ENCODE assay signal across 8 cellular contexts in the genomic region with DNA sequence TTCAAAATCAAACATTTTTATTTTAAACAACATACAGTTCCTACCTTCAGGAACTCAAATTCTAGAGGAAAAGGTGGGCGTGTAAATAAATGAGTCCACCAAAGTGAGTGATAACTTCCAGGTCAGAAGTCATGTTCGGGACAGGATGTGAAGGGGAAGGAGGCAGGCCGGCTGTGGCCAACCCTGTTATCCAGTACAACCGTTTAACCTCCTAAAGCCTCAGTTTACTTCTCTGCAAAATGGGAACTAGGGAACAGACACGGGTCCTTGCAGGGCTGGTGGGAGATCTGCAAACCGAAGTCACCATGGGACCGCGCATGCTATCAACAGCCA. TPM values are rescaled to one million over a fixed set of nuclear protein-coding genes. Genes with fewer than 3 reads are reported as not detected.
DNase-seq lines count a peak whose midpoint lies in the region; ATAC-seq and TF ChIP-seq lines count a peak whose summit lies in the region.

No MANE protein-coding gene starts in this region.

- peaks cover 8% of the 10 kb centered on the region; the same call in 1 of the 2 replicates for H4K20me1 ChIP-seq in PC-3 (ENCODE audit: low read length)

- no peaks in the 10 kb centered on the region for H3K9me3 ChIP-seq in PC-3 (ENCODE audit: low read length)

- no peaks in the 10 kb centered on the region for H3K9me3 Mint-ChIP-seq in stimulated activated naive CD8-positive, alpha-beta T cell treated with anti-CD3 and anti-CD28 coated beads, Interleukin-15, amount 100 ng/mL, for 72 hours

- TSS peak; percentile 57 for BruUV-seq in PC-3 (replicated peaks; lab: Mats Ljungman, UMichigan)

- TF ChIP-seq CTCF in PC-3 (conservative IDR thresholded peaks at IDR 0.05; ENCODE audit: low read depth, low read length) (no peak), brain microvascular endothelial cell (IDR thresholded peaks at IDR 0.05; ENCODE audit: low read depth, low read length, missing control alignments) (no peak)

- POLR2A ChIA-PET in PC-3 (lab: Charles Lee; ENCODE audit: unreplicated experiment) = interaction anchor here (0.6 kb wide), 1 partner anchor 9 kb away, joined by 5 read pairs; no protein-coding TSS in a partner anchor

- H2AFZ ChIP-seq in PC-3 (ENCODE audit: low read length) = peak overlapping the region; percentile 80

- H3F3A ChIP-seq in PC-3 (ENCODE audit: low read length, unreplicated experiment) = no peaks in the 10 kb centered on the region

- peak overlapping the region; percentile 96 to 97 for H3K27ac Mint-ChIP-seq in stimulated activated naive CD8-positive, alpha-beta T cell treated with anti-CD3 and anti-CD28 coated beads, Interleukin-15, amount 100 ng/mL, for 72 hours

- ATAC-seq in GM19025 (IDR thresholded peaks at IDR 0.05; ENCODE audit: low read depth, unreplicated experiment) (peak; percentile 0), HG03135 (IDR thresholded peaks at IDR 0.05; ENCODE audit: unreplicated experiment) (peak; percentile 30), PC-3 (peak; percentile 29)
- peak; percentile 59 for ATAC-seq in stimulated activated naive CD8-positive, alpha-beta T cell treated with anti-CD3 and anti-CD28 coated beads, Interleukin-15, amount 100 ng/mL, for 72 hours

- DNase-seq in CD1c-positive myeloid dendritic cell (ENCODE audit: extremely low spot score) = peak; percentile 70
- DNase-seq in PC-3 = peak; percentile 46
- peak; percentile 32 for DNase-seq in brain microvascular endothelial cell
- DNase-seq in stimulated activated naive CD8-positive, alpha-beta T cell treated with anti-CD3 and anti-CD28 coated beads, Interleukin-15, amount 100 ng/mL, for 72 hours = peak; percentile 50 to 57
- no peak for DNase-seq in DMS153 treated with DMSO at 0.1 percent for 48 hours (lab: John Stamatoyannopoulos, UW; ENCODE audit: unreplicated experiment)

- H3K79me2 ChIP-seq in PC-3 (ENCODE audit: low read length) = peaks cover 54% of the 10 kb centered on the region

- peak overlapping the region; percentile 96 to 100 for H3K4me3 Mint-ChIP-seq in stimulated activated naive CD8-positive, alpha-beta T cell treated with anti-CD3 and anti-CD28 coated beads, Interleukin-15, amount 100 ng/mL, for 72 hours

- H3K27me3 ChIP-seq in PC-3 (ENCODE audit: low read length) = no peaks in the 10 kb centered on the region
- no peaks in the 10 kb centered on the region for H3K27me3 ChIP-seq in brain microvascular endothelial cell (replicated peaks)
- H3K27me3 ChIP-seq in layer of hippocampus (ENCODE audit: control insufficient read depth, insufficient read depth, low read length) = no peaks in the 10 kb centered on the region

- H3K9ac ChIP-seq in PC-3 (ENCODE audit: low read length) = peak overlapping the region; percentile 89

- H3K27ac ChIP-seq in PC-3 (ENCODE audit: low read length) (peak overlapping the region; percentile 56), brain microvascular endothelial cell (peak overlapping the region; percentile 76), layer of hippocampus (ENCODE audit: low read depth, low read length) (peak overlapping the region; percentile 95)

- in situ Hi-C loops in brain microvascular endothelial cell (cut with HindIII; ENCODE audit: low pct_ligation_motif_present, low sequenced_read_pairs) = no loop called here

- H3K4me3 ChIP-seq in PC-3 (ENCODE audit: low read length) (peak overlapping the region; percentile 82), brain microvascular endothelial cell (ENCODE audit: low read depth, low read length) (peak overlapping the region; percentile 99)

- peak overlapping the region; percentile 97 for H3K4me2 ChIP-seq in PC-3 (ENCODE audit: low read length)

- peaks cover 26% of the 10 kb centered on the region for H3K4me1 ChIP-seq in PC-3 (ENCODE audit: insufficient read depth, low read length)

- CTCF ChIA-PET in PC-3 (lab: Charles Lee) = no interaction called here

- H3K9me2 ChIP-seq in PC-3 (replicated peaks; ENCODE audit: low read length) = no peaks in the 10 kb centered on the region

- H3K36me3 ChIP-seq in PC-3 (ENCODE audit: low read depth, low read length) = peaks cover 5% of the 10 kb centered on the region
- H3K36me3 ChIP-seq in brain microvascular endothelial cell (replicated peaks) = peaks cover 2% of the 10 kb centered on the region

- H3K4me1 Mint-ChIP-seq in stimulated activated naive CD8-positive, alpha-beta T cell treated with anti-CD3 and anti-CD28 coated beads, Interleukin-15, amount 100 ng/mL, for 72 hours = peaks cover 38% of the 10 kb centered on the region

- intact Hi-C loops in PC-3 (cut with micrococcal nuclease) = loop anchor here (1.0 to 5.0 kb wide), 3 partner anchors 181 to 275 kb away; partner anchors contain the start of genes RNASEH1 and RPS7

- H3K27me3 Mint-ChIP-seq in stimulated activated naive CD8-positive, alpha-beta T cell treated with anti-CD3 and anti-CD28 coated beads, Interleukin-15, amount 100 ng/mL, for 72 hours = no peaks in the 10 kb centered on the region

RNA-seq across cellular contexts. Expression of gene EIPR1, which starts 0.4 kb away (rescaled TPM):
- 90.1 and 97.4 TPM in 2 replicates for total RNA-seq in PC-3 (2014; rRNA removed)

RNA-seq across cellular contexts. Expression of gene TRAPPC12, which starts 2.2 kb away (rescaled TPM):
- total RNA-seq in PC-3 (2014; rRNA removed) = 86.2 and 111 TPM in 2 replicates

Comparison
In these comparisons a context has a peak if more than half of its experiments do, and no peak if none do; other contexts are left out.
1. ATAC-seq: peak in every context shown above with its lines; median percentile 59 in stimulated activated naive CD8-positive, alpha-beta T cell treated with anti-CD3 and anti-CD28 coated beads, Interleukin-15, amount 100 ng/mL, for 72 hours; 30 in HG03135; 29 in PC-3; 0 in GM19025.